In genomic region chr7:129958643-129959479, GRCh38 we compare ENCODE assay signal across 1 cellular context.
TF ChIP-seq lines count a peak whose summit lies in the region.

No MANE protein-coding gene starts in this region.

TF ChIP-seq in A549, 52 proteins besides CTCF, POLR2A, EP300 and RAD21 (continued from another document):
- TF ChIP-seq BCL3 (IDR thresholded peaks at IDR 0.05), result no peak
- 0 out of 2 replicates have a peak, but pooled peaks have one; percentile 33 for TF ChIP-seq MYC (IDR thresholded peaks at IDR 0.05; ENCODE audit: borderline replicate concordance, low read length)
- peak; percentile 27; the same call in 1 of the 2 replicates for TF ChIP-seq ZSCAN20 (CRISPR knock-in tag; IDR thresholded peaks at IDR 0.05)
- peak; percentile 64; the same call in 1 of the 2 replicates for TF ChIP-seq ATOH8 (CRISPR knock-in tag; IDR thresholded peaks at IDR 0.05; ENCODE audit: low read depth)
- TF ChIP-seq GATA3 (IDR thresholded peaks at IDR 0.05; ENCODE audit: borderline replicate concordance), result peak; percentile 83; the same call in 1 of the 2 replicates
- no peak for TF ChIP-seq EHF (CRISPR knock-in tag; IDR thresholded peaks at IDR 0.05)
- TF ChIP-seq TP53 (CRISPR knock-in tag; IDR thresholded peaks at IDR 0.05), result 0 out of 2 replicates have a peak, but pooled peaks have one; percentile 36
- TF ChIP-seq HOXB13 (CRISPR knock-in tag; IDR thresholded peaks at IDR 0.05; ENCODE audit: low read depth), result no peak
